ENCODE assay signal across 22 cellular contexts in genomic region chr15:60486742-60487141, GRCh38.
"Had no signal": no experiment of that assay in that cellular context is flagged by ENCODE, and none has a peak within 500 bp of the region (broad histone marks: within the 10 kb centered on the region; RNA-seq: fewer than 3 reads in every experiment).

No MANE protein-coding gene starts in this region.

- H3K27ac Mint-ChIP-seq: activated CD4-positive, alpha-beta T cell treated with anti-CD3 and anti-CD28 coated beads for 36 hours; activated naive CD8-positive, alpha-beta T cell treated with anti-CD3 and anti-CD28 coated beads, Interleukin-2, amount 10 ng/mL, durations not matched to agents 7 days and 5 days; progenitor cell of endocrine pancreas; WTC11 had no signal

- H3K4me3 Mint-ChIP-seq: activated CD4-positive, alpha-beta T cell treated with anti-CD3 and anti-CD28 coated beads for 36 hours; activated naive CD8-positive, alpha-beta T cell treated with anti-CD3 and anti-CD28 coated beads, Interleukin-2, amount 10 ng/mL, durations not matched to agents 7 days and 5 days; activated T-cell treated with anti-CD3 and anti-CD28 coated beads, Interleukin-2, amount 50 U/mL, for 4 hours; central memory CD8-positive, alpha-beta T cell; naive thymus-derived CD4-positive, alpha-beta T cell; WTC11 had no signal

- H3K4me1 Mint-ChIP-seq: WTC11 had no signal

- H3K36me3 Mint-ChIP-seq: WTC11 had no signal

- ATAC-seq: activated CD4-positive, alpha-beta T cell treated with anti-CD3 and anti-CD28 coated beads for 36 hours; activated T-cell treated with anti-CD3 and anti-CD28 coated beads, Interleukin-2, amount 50 U/mL, for 4 hours; left lung; naive thymus-derived CD4-positive, alpha-beta T cell; WTC11 had no signal

- H3K9me3 Mint-ChIP-seq: activated naive CD8-positive, alpha-beta T cell treated with anti-CD3 and anti-CD28 coated beads, Interleukin-2, amount 10 ng/mL, durations not matched to agents 7 days and 5 days; activated T-cell treated with anti-CD3 and anti-CD28 coated beads, Interleukin-2, amount 50 U/mL, for 4 hours; central memory CD8-positive, alpha-beta T cell; naive thymus-derived CD4-positive, alpha-beta T cell; WTC11 had no signal

- H3K27me3 Mint-ChIP-seq: activated CD4-positive, alpha-beta T cell treated with anti-CD3 and anti-CD28 coated beads for 36 hours; activated naive CD8-positive, alpha-beta T cell treated with anti-CD3 and anti-CD28 coated beads, Interleukin-2, amount 10 ng/mL, durations not matched to agents 7 days and 5 days; central memory CD8-positive, alpha-beta T cell; naive thymus-derived CD4-positive, alpha-beta T cell; progenitor cell of endocrine pancreas had no signal

- DNase-seq: activated CD4-positive, alpha-beta T cell treated with anti-CD3 and anti-CD28 coated beads for 36 hours; activated CD4-positive, alpha-beta T cell treated with anti-CD3 and anti-CD28 coated beads, Interleukin-2, amount 50 U/mL, for 48 hours; activated CD8-positive, alpha-beta memory T cell treated with anti-CD3 and anti-CD28 coated beads, Interleukin-2, amount 50 U/mL, for 48 hours; activated naive CD4-positive, alpha-beta T cell treated with Interleukin-2 at 50 U/mL for 16 hours; activated naive CD8-positive, alpha-beta T cell treated with anti-CD3 and anti-CD28 coated beads, Interleukin-2, amount 10 ng/mL, durations not matched to agents 7 days and 5 days; activated T-cell treated with anti-CD3 and anti-CD28 coated beads, Interleukin-2, amount 50 U/mL, for 4 hours; amniotic stem cell; effector memory CD4-positive, alpha-beta T cell; foreskin melanocyte; kidney glomerular epithelial cell; left lung; naive thymus-derived CD4-positive, alpha-beta T cell; retina; sigmoid colon; stimulated activated CD4-positive, alpha-beta T cell treated with anti-CD3 and anti-CD28 coated beads, Interleukin-15, amount 100 ng/mL, for 24 hours; stimulated activated naive CD4-positive, alpha-beta T cell; testis; trophoblast cell; uterus had no signal
